Comparison of ENCODE assay signal across 1 cellular context in genomic region chr4:165112258-165113156, GRCh38.
TF ChIP-seq lines count a peak whose summit lies in the region.

TMEM192 (minus strand) TSS chr4:165112860; CDS start chr4:165112773, 87 bp downstream.

TF ChIP-seq in HepG2, 621 proteins besides CTCF, POLR2A, EP300 and RAD21 (continued from another document and continues in another):
- no peak for TF ChIP-seq ZNF562 (CRISPR knock-in tag; IDR thresholded peaks at IDR 0.05; ENCODE audit: borderline replicate concordance)
- TF ChIP-seq CREBL2 (CRISPR knock-in tag; IDR thresholded peaks at IDR 0.05; ENCODE audit: borderline replicate concordance): no peak
- TF ChIP-seq ZNF280B (CRISPR knock-in tag; IDR thresholded peaks at IDR 0.05; ENCODE audit: borderline replicate concordance): 0 out of 2 replicates have a peak, but pooled peaks have one; percentile 75
- TF ChIP-seq ZBTB25 (CRISPR knock-in tag; IDR thresholded peaks at IDR 0.05): peak; percentile 12; the same call in 1 of the 2 replicates
- no peak for TF ChIP-seq MAFG (CRISPR knock-in tag; IDR thresholded peaks at IDR 0.05)
- TF ChIP-seq ZNF572 (CRISPR knock-in tag; IDR thresholded peaks at IDR 0.05): no peak
- no peak for TF ChIP-seq FOSL2 (CRISPR knock-in tag; IDR thresholded peaks at IDR 0.05)
- TF ChIP-seq MIER3 (CRISPR knock-in tag; IDR thresholded peaks at IDR 0.05; ENCODE audit: borderline replicate concordance): peak; percentile 12; the same call in 1 of the 2 replicates
- no peak for TF ChIP-seq STAT6 (CRISPR knock-in tag; IDR thresholded peaks at IDR 0.05; ENCODE audit: borderline replicate concordance)
- no peak; the same call in none of the 2 replicates for TF ChIP-seq AHR (CRISPR knock-in tag; IDR thresholded peaks at IDR 0.05)
- TF ChIP-seq ZBTB2 (CRISPR knock-in tag; IDR thresholded peaks at IDR 0.05; ENCODE audit: low read depth): 0 out of 2 replicates have a peak, but pooled peaks have one; percentile 37
- TF ChIP-seq TERF1 (CRISPR knock-in tag; IDR thresholded peaks at IDR 0.05): no peak
- peak; percentile 44; the same call in 1 of the 2 replicates for TF ChIP-seq ZNF383 (CRISPR knock-in tag; IDR thresholded peaks at IDR 0.05; ENCODE audit: borderline replicate concordance)
- TF ChIP-seq ZNF235 (CRISPR knock-in tag; IDR thresholded peaks at IDR 0.05; ENCODE audit: borderline replicate concordance): peak; percentile 60; the same call in 1 of the 2 replicates
- peak in 1 of 2 experiments; percentile 22; a peak in 2 of 4 replicates for TF ChIP-seq KLF16 (CRISPR knock-in tag; IDR thresholded peaks at IDR 0.05)
- TF ChIP-seq HNF1A (IDR thresholded peaks at IDR 0.05; ENCODE audit: low read depth): no peak
- TF ChIP-seq HNF1A (CRISPR knock-in tag; IDR thresholded peaks at IDR 0.05; ENCODE audit: borderline replicate concordance): peak; percentile 54
- no peak for TF ChIP-seq MIXL1 (CRISPR knock-in tag; IDR thresholded peaks at IDR 0.05)
- peak; percentile 48; the same call in 1 of the 2 replicates for TF ChIP-seq PAXIP1 (CRISPR knock-in tag; conservative IDR thresholded peaks at IDR 0.05)
- TF ChIP-seq MYC (CRISPR knock-in tag; IDR thresholded peaks at IDR 0.05; ENCODE audit: borderline replicate concordance): peak; percentile 95
- peak; percentile 57; the same call in 1 of the 2 replicates for TF ChIP-seq TCF7 (IDR thresholded peaks at IDR 0.05; ENCODE audit: low read depth)
- TF ChIP-seq TFDP2 (CRISPR knock-in tag; IDR thresholded peaks at IDR 0.05): peak; percentile 30
- no peak for TF ChIP-seq ZNF143 (CRISPR knock-in tag; IDR thresholded peaks at IDR 0.05)
- TF ChIP-seq ATF6 (CRISPR knock-in tag; conservative IDR thresholded peaks at IDR 0.05): no peak; the same call in 1 of the 2 replicates
- TF ChIP-seq FOXC1 (CRISPR knock-in tag; IDR thresholded peaks at IDR 0.05; ENCODE audit: borderline replicate concordance): peak; percentile 91
- TF ChIP-seq ARID3A (IDR thresholded peaks at IDR 0.05; ENCODE audit: low read depth, low read length): 0 out of 2 replicates have a peak, but pooled peaks have one; percentile 12
- TF ChIP-seq DRAP1 (CRISPR knock-in tag; IDR thresholded peaks at IDR 0.05): peak; percentile 97
- no peak for TF ChIP-seq ZNF660 (CRISPR knock-in tag; IDR thresholded peaks at IDR 0.05; ENCODE audit: borderline replicate concordance, low read depth)
- TF ChIP-seq RELA (CRISPR knock-in tag; IDR thresholded peaks at IDR 0.05): 0 out of 2 replicates have a peak, but pooled peaks have one; percentile 11
- TF ChIP-seq ZNF343 (CRISPR knock-in tag; IDR thresholded peaks at IDR 0.05): 0 out of 2 replicates have a peak, but pooled peaks have one; percentile 43
- TF ChIP-seq FLYWCH1 (CRISPR knock-in tag; IDR thresholded peaks at IDR 0.05): peak; percentile 83; the same call in 1 of the 2 replicates
- peak; percentile 31; the same call in 1 of the 2 replicates for TF ChIP-seq ZNF605 (CRISPR knock-in tag; IDR thresholded peaks at IDR 0.05)
